Comparison of ENCODE assay signal across 8 cellular contexts in genomic region chr16:8674413-8675022, GRCh38. TPM values are rescaled to one million over a fixed set of nuclear protein-coding genes. Genes with fewer than 3 reads are reported as not detected.
DNase-seq lines count a peak whose midpoint lies in the region; ATAC-seq and TF ChIP-seq lines count a peak whose summit lies in the region.

ABAT (plus strand) TSS chr16:8674617; CDS start chr16:8735740, 61,123 bp downstream.

- peak within 1 kb of the TSS; percentile 68 for H3K9ac ChIP-seq in neural cell (ENCODE audit: low read length)

- H3K4me3 Mint-ChIP-seq in stimulated activated naive CD8-positive, alpha-beta T cell treated with anti-CD3 and anti-CD28 coated beads, Interleukin-15, amount 100 ng/mL, for 72 hours, result peak within 1 kb of the TSS; percentile 93 to 98

- TF ChIP-seq RAD21 in Ishikawa (IDR thresholded peaks at IDR 0.05; ENCODE audit: low read depth) (no peak), neural cell (conservative IDR thresholded peaks at IDR 0.05) (peak; percentile 45)

- peaks cover 24% of the 10 kb centered on the region for H3K4me1 Mint-ChIP-seq in stimulated activated naive CD8-positive, alpha-beta T cell treated with anti-CD3 and anti-CD28 coated beads, Interleukin-15, amount 100 ng/mL, for 72 hours

- H2AFZ ChIP-seq in neural cell (ENCODE audit: low read depth, low read length), result peak within 1 kb of the TSS; percentile 88

- TF ChIP-seq CTCF in fibroblast of the aortic adventitia (IDR thresholded peaks at IDR 0.05; ENCODE audit: insufficient read depth, low read length) (no peak), neural cell (IDR thresholded peaks at IDR 0.05; ENCODE audit: poor library complexity, severe bottlenecking) (no peak)

- DNase-seq in DMS79 treated with DMSO at 0.1 percent for 48 hours (lab: John Stamatoyannopoulos, UW) (peak; percentile 57), RPMI8226 (peak; percentile 93), fibroblast of the aortic adventitia (ENCODE audit: low read depth) (peak; percentile 60)
- peak; percentile 86 for DNase-seq in activated effector memory CD4-positive, alpha-beta T cell treated with Interleukin-2 at 50 U/mL for 16 hours
- peak; percentile 88 to 89 for DNase-seq in stimulated activated naive CD8-positive, alpha-beta T cell treated with anti-CD3 and anti-CD28 coated beads, Interleukin-15, amount 100 ng/mL, for 72 hours

- ATAC-seq in GM21717 (IDR thresholded peaks at IDR 0.05; ENCODE audit: unreplicated experiment), result peak; percentile 99
- ATAC-seq in stimulated activated naive CD8-positive, alpha-beta T cell treated with anti-CD3 and anti-CD28 coated beads, Interleukin-15, amount 100 ng/mL, for 72 hours, result peak; percentile 97

- no peaks in the 10 kb centered on the region for H3K9me2 ChIP-seq in neural cell (ENCODE audit: insufficient read depth, low read length)

- peak within 1 kb of the TSS; percentile 91 to 98 for H3K27ac Mint-ChIP-seq in stimulated activated naive CD8-positive, alpha-beta T cell treated with anti-CD3 and anti-CD28 coated beads, Interleukin-15, amount 100 ng/mL, for 72 hours

- H3K9me3 Mint-ChIP-seq in stimulated activated naive CD8-positive, alpha-beta T cell treated with anti-CD3 and anti-CD28 coated beads, Interleukin-15, amount 100 ng/mL, for 72 hours, result peaks cover 0 to 3% of the 10 kb centered on the region in 2 donors

- peaks cover 21% of the 10 kb centered on the region for H3K79me2 ChIP-seq in neural cell (replicated peaks; ENCODE audit: insufficient read depth, low read length)

- H3K27ac ChIP-seq in neural cell (ENCODE audit: low read length), result no peak within 1 kb of the TSS

- H3K4me3 ChIP-seq in fibroblast of the aortic adventitia (ENCODE audit: low read depth, low read length) (peak within 1 kb of the TSS; percentile 75), neural cell (ENCODE audit: low read length) (peak within 1 kb of the TSS; percentile 76)

- no peak for TF ChIP-seq EP300 in Ishikawa (IDR thresholded peaks at IDR 0.05; ENCODE audit: borderline replicate concordance)
- no peak for TF ChIP-seq EP300 in neural cell (conservative IDR thresholded peaks at IDR 0.05; ENCODE audit: poor library complexity, severe bottlenecking)

- H3K9me3 ChIP-seq in neural cell (ENCODE audit: low read length), result no peaks in the 10 kb centered on the region

- H4K20me1 ChIP-seq in neural cell (ENCODE audit: insufficient read depth), result no peaks in the 10 kb centered on the region

- no peaks in the 10 kb centered on the region for H3F3A ChIP-seq in neural cell (ENCODE audit: insufficient read depth, low read length, poor library complexity, severe bottlenecking)

- H3K27me3 ChIP-seq in neural cell (ENCODE audit: insufficient read depth, low read depth, low read length), result no peaks in the 10 kb centered on the region

- H3K27me3 Mint-ChIP-seq in stimulated activated naive CD8-positive, alpha-beta T cell treated with anti-CD3 and anti-CD28 coated beads, Interleukin-15, amount 100 ng/mL, for 72 hours, result no peaks in the 10 kb centered on the region

- H3K36me3 ChIP-seq in neural cell (ENCODE audit: insufficient read depth, low read length), result no peaks in the 10 kb centered on the region

- H3K4me2 ChIP-seq in neural cell (ENCODE audit: low read length), result peak within 1 kb of the TSS; percentile 84

TF ChIP-seq in Ishikawa, 13 proteins besides CTCF, POLR2A, EP300 and RAD21:
- TF ChIP-seq REST (IDR thresholded peaks at IDR 0.05; ENCODE audit: low read depth) (no peak), ZBTB7A (IDR thresholded peaks at IDR 0.05; ENCODE audit: low read depth) (0 out of 2 replicates have a peak, but pooled peaks have one; percentile 6), CEBPB (IDR thresholded peaks at IDR 0.05) (no peak), MAX (IDR thresholded peaks at IDR 0.05) (0 out of 2 replicates have a peak, but pooled peaks have one; percentile 33), YY1 (IDR thresholded peaks at IDR 0.05; ENCODE audit: low read depth) (no peak), TEAD4 (IDR thresholded peaks at IDR 0.05) (no peak)

TF ChIP-seq in neural cell, 6 proteins besides CTCF, POLR2A, EP300 and RAD21:
- TF ChIP-seq MXI1 (conservative IDR thresholded peaks at IDR 0.05; ENCODE audit: poor library complexity, severe bottlenecking) (peak; percentile 50), POLR2AphosphoS5 (IDR thresholded peaks at IDR 0.05) (peak; percentile 67), SMC3 (conservative IDR thresholded peaks at IDR 0.05; ENCODE audit: poor library complexity) (peak; percentile 54), TAF1 (IDR thresholded peaks at IDR 0.05; ENCODE audit: low read depth) (no peak)

RNA-seq across cellular contexts. Expression of gene ABAT, which starts in this region (rescaled TPM):
- total RNA-seq in fibroblast of the aortic adventitia (ENCODE audit: low replicate concordance), result 1.4 and 8.3 TPM in 2 replicates
- 125 and 132 TPM in 2 replicates for polyA plus RNA-seq in neural cell
- 187 and 206 TPM in 2 replicates for polyA minus RNA-seq in neural cell
